Comparison of ENCODE assay signal across 1 cellular context in genomic region chr10:79024296-79024695, GRCh38.
TF ChIP-seq lines count a peak whose summit lies in the region.

No MANE protein-coding gene starts in this region.

TF ChIP-seq in K562, 482 proteins besides CTCF, POLR2A, EP300 and RAD21:
- TF ChIP-seq ZNF316 (IDR thresholded peaks at IDR 0.05) (peak; percentile 41; the same call in 1 of the 2 replicates), L3MBTL2 (IDR thresholded peaks at IDR 0.05) (no peak)
